In the genomic region with DNA sequence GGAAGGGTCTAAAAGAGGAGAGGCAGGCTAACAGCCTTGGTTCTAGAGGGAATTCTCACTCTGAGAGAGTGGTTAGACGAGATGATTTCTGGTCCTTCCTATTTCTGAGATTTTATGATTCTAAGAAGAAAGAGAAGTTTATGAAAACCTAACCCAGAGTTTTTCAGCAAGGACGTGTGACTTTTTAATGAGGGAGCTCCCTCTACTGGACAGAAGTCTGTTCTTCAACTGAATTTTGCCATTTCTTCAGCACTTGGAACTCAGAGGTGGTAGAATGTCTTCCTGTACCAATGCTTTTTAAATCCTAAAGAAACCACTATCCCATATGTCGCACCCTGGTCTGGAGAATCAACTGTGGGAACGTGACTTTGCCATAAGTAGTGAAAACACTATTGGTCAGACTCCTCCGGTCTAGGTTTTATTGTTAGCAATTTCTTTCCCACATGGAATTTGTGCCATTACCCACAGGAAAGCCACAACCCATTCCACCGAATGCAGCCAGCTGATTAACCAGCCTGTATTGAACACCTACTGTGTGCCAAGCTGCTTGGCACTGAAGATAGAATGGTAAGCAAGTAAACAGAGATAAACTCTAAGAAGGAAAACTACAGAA, we compare ENCODE assay signal across 9 cellular contexts.
DNase-seq lines count a peak whose midpoint lies in the region; ATAC-seq, FAIRE-seq and TF ChIP-seq lines count a peak whose summit lies in the region.
"Had no signal": no experiment of that assay in that cellular context is flagged by ENCODE, and none has a peak within 500 bp of the region (broad histone marks: within the 10 kb centered on the region; RNA-seq: fewer than 3 reads in every experiment).

No MANE protein-coding gene starts in this region.

- H3K27me3 ChIP-seq in heart right ventricle, result no peaks in the 10 kb centered on the region

- H3K9me3 ChIP-seq in heart right ventricle, result no peaks in the 10 kb centered on the region

- H3K27ac ChIP-seq in heart right ventricle, result no peak overlapping the region

- intact Hi-C loops in heart right ventricle (cut with DNase I) (no loop called here), cardiac septum (cut with DNase I) (no loop called here)

- FAIRE-seq in RCC 7860 (lab: Jason Lieb, UNC), result peak; percentile 44

- ATAC-seq in heart right ventricle (peak in 1 of 8 donors; percentile 34), HG03159 (IDR thresholded peaks at IDR 0.05; ENCODE audit: unreplicated experiment) (peak; percentile 84), HG03457 (IDR thresholded peaks at IDR 0.05; ENCODE audit: unreplicated experiment) (no peak), GM19023 (IDR thresholded peaks at IDR 0.05; ENCODE audit: unreplicated experiment) (no peak)

- TF ChIP-seq CTCF in heart right ventricle (IDR thresholded peaks at IDR 0.05) (peak; percentile 42 to 82 (median 75)), epithelial cell of esophagus (IDR thresholded peaks at IDR 0.05; ENCODE audit: insufficient read depth, low read depth, low read length, missing control alignments) (peak; percentile 77), neural crest cell (conservative IDR thresholded peaks at IDR 0.05) (peak; percentile 87)

- no peak overlapping the region for H3K4me3 Mint-ChIP-seq in neural crest cell
- H3K4me3 Mint-ChIP-seq: dendritic cell treated with granulocyte-macrophage colony-stimulating factor and Interleukin-4, amounts not matched to agents 40 ng/mL and 50 ng/mL, for 4 days had no signal

- no peak overlapping the region for H3K4me3 ChIP-seq in heart right ventricle
- H3K4me3 ChIP-seq in epithelial cell of esophagus (ENCODE audit: low read length), result no peak overlapping the region

- H3K27me3 Mint-ChIP-seq in neural crest cell (ENCODE audit: low read depth), result no peaks in the 10 kb centered on the region
- H3K27me3 Mint-ChIP-seq: dendritic cell treated with granulocyte-macrophage colony-stimulating factor and Interleukin-4, amounts not matched to agents 40 ng/mL and 50 ng/mL, for 4 days had no signal

- H3K4me1 Mint-ChIP-seq in neural crest cell, result no peaks in the 10 kb centered on the region

- no peaks in the 10 kb centered on the region for H3K4me1 ChIP-seq in heart right ventricle

- no peaks in the 10 kb centered on the region for H3K9me3 Mint-ChIP-seq in neural crest cell
- H3K9me3 Mint-ChIP-seq: dendritic cell treated with granulocyte-macrophage colony-stimulating factor and Interleukin-4, amounts not matched to agents 40 ng/mL and 50 ng/mL, for 4 days had no signal

- no peaks in the 10 kb centered on the region for H3K36me3 ChIP-seq in heart right ventricle

- no peaks in the 10 kb centered on the region for H3K36me3 Mint-ChIP-seq in neural crest cell (ENCODE audit: low read depth)

- H3K27ac Mint-ChIP-seq in neural crest cell (ENCODE audit: unreplicated experiment), result peak overlapping the region; percentile 91
- H3K27ac Mint-ChIP-seq: dendritic cell treated with granulocyte-macrophage colony-stimulating factor and Interleukin-4, amounts not matched to agents 40 ng/mL and 50 ng/mL, for 4 days had no signal

- DNase-seq in heart right ventricle (peak in 1 of 2 donors; percentile 5), cardiac septum (ENCODE audit: low spot score) (no peak), RCC 7860 (ENCODE audit: low spot score) (peak; percentile 15), epithelial cell of esophagus (ENCODE audit: low read depth) (peak; percentile 67), neural crest cell (ENCODE audit: low read depth, low spot score) (peak; percentile 7)

- 27% methylated on average over 6 of the region's 6 CpGs for WGBS in heart right ventricle, 2 donors
